Comparison of ENCODE assay signal across 12 cellular contexts in the genomic region with DNA sequence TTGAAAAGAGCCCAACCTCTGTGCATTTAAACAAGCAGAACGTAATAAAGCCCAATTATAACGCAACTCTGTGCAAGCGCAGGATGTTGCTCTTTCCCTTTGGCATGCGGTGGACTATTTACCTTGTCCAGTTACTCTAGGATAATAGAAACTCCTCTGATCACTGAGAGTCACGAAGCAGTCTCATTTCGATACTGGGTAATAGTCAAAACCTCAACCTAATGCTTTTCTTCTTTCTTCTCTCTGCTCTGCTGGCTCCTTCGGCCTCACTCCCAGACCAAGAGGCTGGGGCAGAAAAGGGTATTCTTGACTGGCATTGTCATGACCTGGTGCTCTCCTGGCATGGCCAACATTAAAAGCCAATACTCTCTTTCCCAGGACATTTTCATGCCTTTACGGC.
A peak's percentile ranks its signal among the peaks of the same experiment; 100 is the strongest.
DNase-seq lines count a peak whose midpoint lies in the region; ATAC-seq, FAIRE-seq and TF ChIP-seq lines count a peak whose summit lies in the region.
"Had no signal": no experiment of that assay in that cellular context is flagged by ENCODE, and none has a peak within 500 bp of the region (broad histone marks: within the 10 kb centered on the region; RNA-seq: fewer than 3 reads in every experiment).

No MANE protein-coding gene starts in this region.

- peak; percentile 72 for ATAC-seq in GM18517 (IDR thresholded peaks at IDR 0.05; ENCODE audit: unreplicated experiment)
- ATAC-seq in HG02870 (IDR thresholded peaks at IDR 0.05; ENCODE audit: unreplicated experiment): peak; percentile 83
- peak; percentile 85 for ATAC-seq in HG03520 (IDR thresholded peaks at IDR 0.05; ENCODE audit: unreplicated experiment)
- no peak for ATAC-seq in upper lobe of right lung
- ATAC-seq: gastroesophageal sphincter, left colon had no signal

- no peaks in the 10 kb centered on the region for H3K4me1 ChIP-seq in upper lobe of right lung
- H3K4me1 ChIP-seq: BLaER1, gastroesophageal sphincter had no signal

- FAIRE-seq in H54 (lab: Jason Lieb, UNC): no peak

- intact Hi-C loops in upper lobe of right lung (cut with DNase I): no loop called here

- DNase-seq in GM20000 (ENCODE audit: low spot score): peak; percentile 41
- DNase-seq in H54 (ENCODE audit: insufficient read length, low spot score): no peak
- no peak for DNase-seq in H7
- no peak for DNase-seq in HCEC 1CT
- no peak for DNase-seq in upper lobe of right lung
- DNase-seq: Karpas-422, left colon had no signal

- H3K27me3 ChIP-seq in H7 (ENCODE audit: control insufficient read depth, insufficient read depth, low read length) (no peaks in the 10 kb centered on the region), upper lobe of right lung (no peaks in the 10 kb centered on the region)
- H3K27me3 ChIP-seq: BLaER1, gastroesophageal sphincter had no signal

- TF ChIP-seq POLR2A in H54 (IDR thresholded peaks at IDR 0.05; ENCODE audit: low read depth, low read length): no peak

- TF ChIP-seq CTCF in GM20000 (IDR thresholded peaks at IDR 0.05; ENCODE audit: extremely low read depth, missing control alignments): no peak
- TF ChIP-seq CTCF in upper lobe of right lung (IDR thresholded peaks at IDR 0.05): no peak

- no peak overlapping the region for H3K27ac ChIP-seq in upper lobe of right lung
- H3K27ac ChIP-seq: BLaER1, gastroesophageal sphincter had no signal

- no peaks in the 10 kb centered on the region for H3K9me3 ChIP-seq in upper lobe of right lung
- H3K9me3 ChIP-seq: BLaER1, gastroesophageal sphincter had no signal

- H3K36me3 ChIP-seq in H7 (replicated peaks; ENCODE audit: control insufficient read depth, insufficient read depth, low read length): no peaks in the 10 kb centered on the region
- no peaks in the 10 kb centered on the region for H3K36me3 ChIP-seq in upper lobe of right lung
- H3K36me3 ChIP-seq: BLaER1, gastroesophageal sphincter had no signal

- H3K4me3 ChIP-seq in H7 (ENCODE audit: insufficient read depth, low read depth, low read length) (no peak overlapping the region), upper lobe of right lung (no peak overlapping the region)
- H3K4me3 ChIP-seq: BLaER1, gastroesophageal sphincter had no signal
